Comparison of ENCODE assay signal across 25 cellular contexts in the genomic region with DNA sequence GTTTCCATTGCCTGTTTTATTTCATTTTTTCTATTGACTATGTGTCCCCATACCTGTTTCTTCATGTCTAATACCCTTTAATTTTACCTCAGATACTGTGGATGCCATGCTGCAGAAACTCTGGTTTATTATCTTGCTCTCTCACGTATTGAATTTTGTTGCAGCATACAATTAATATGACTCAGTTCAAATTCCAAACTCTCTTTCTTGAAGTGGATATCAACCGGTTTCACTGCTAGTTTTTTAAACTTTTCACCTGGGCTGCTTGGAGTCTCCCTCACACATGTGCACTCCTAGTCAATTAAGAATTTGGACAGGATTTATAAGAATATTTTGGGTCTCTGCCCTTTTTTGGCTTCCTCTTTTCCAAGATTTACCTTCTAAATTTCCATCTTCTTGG.
"Had no signal": no experiment of that assay in that cellular context is flagged by ENCODE, and none has a peak within 500 bp of the region (broad histone marks: within the 10 kb centered on the region; RNA-seq: fewer than 3 reads in every experiment).

No MANE protein-coding gene starts in this region.

- H3K4me1 ChIP-seq: pancreas, prostate gland, right lobe of liver, sigmoid colon, stomach, tibial nerve, upper lobe of left lung, vagina had no signal

- H3K36me3 ChIP-seq: neutrophil, pancreas, prostate gland, right lobe of liver, sigmoid colon, stomach, thoracic aorta, thyroid gland, tibial nerve, upper lobe of left lung, vagina had no signal

- H3K4me3 ChIP-seq: pancreas, prostate gland, right lobe of liver, sigmoid colon, stomach, thoracic aorta, thyroid gland, tibial nerve, upper lobe of left lung, vagina had no signal

- FAIRE-seq: pancreas, small intestine, urothelium cell line had no signal

- H3K9me3 ChIP-seq: neutrophil, pancreas, prostate gland, right lobe of liver, thoracic aorta, thyroid gland, upper lobe of left lung, vagina had no signal

- H3K27me3 ChIP-seq: neutrophil, pancreas, right lobe of liver, sigmoid colon, stomach, thyroid gland, tibial nerve, upper lobe of left lung, vagina had no signal

- ATAC-seq: natural killer cell treated with Interleukin-12 subunit alpha and Interleukin-12 subunit beta and Interleukin-15 and Interleukin-18, amount 100 ng/mL, for 72 hours; pancreas; right cardiac atrium; right lobe of liver; stimulated activated effector memory CD8-positive, alpha-beta T cell treated with anti-CD3 and anti-CD28 coated beads, Interleukin-12 subunit alpha, Interleukin-12 subunit beta, amount 100 ng/mL, for 72 hours; stimulated activated naive B cell treated with anti-CD40 and anti-IgM and Interleukin-4, amounts not matched to agents 10 μg/mL and 1 μg/mL and 100 μg/mL, for 72 hours had no signal

- DNase-seq: nephron progenitor cell; nucleus accumbens; pancreas; right cardiac atrium; right lobe of liver; sigmoid colon; small intestine; stimulated activated CD4-positive, alpha-beta T cell treated with anti-CD3 and anti-CD28 coated beads, Interleukin-15, amount 100 ng/mL, for 24 hours; stimulated activated CD4-positive, alpha-beta T cell treated with anti-CD3 and anti-CD28 coated beads, Interleukin-2, amount 100 ng/mL, for 24 hours; stimulated activated CD4-positive, alpha-beta T cell treated with anti-CD3 and anti-CD28 coated beads, Interleukin-2, amount 100 ng/mL, for 48 hours; stimulated activated CD4-positive, alpha-beta T cell treated with anti-CD3 and anti-CD28 coated beads, Interleukin-4, amount 100 ng/mL, for 24 hours; stimulated activated naive B cell treated with anti-CD40 and anti-IgM and Interleukin-4, amounts not matched to agents 10 μg/mL and 1 μg/mL and 100 μg/mL, for 72 hours; stimulated activated naive CD4-positive, alpha-beta T cell treated with Interleukin-2 at 50 U/mL for 16 hours; stomach; thyroid gland; trophoblast cell; upper lobe of left lung had no signal

- H3K27ac ChIP-seq: neutrophil, pancreas, prostate gland, right lobe of liver, sigmoid colon, stomach, thoracic aorta, thyroid gland, tibial nerve, upper lobe of left lung, vagina had no signal
